In genomic region chr9:73889023-73889422, GRCh38 we compare ENCODE assay signal across 24 cellular contexts.
A peak's percentile ranks its signal among the peaks of the same experiment; 100 is the strongest.
DNase-seq lines count a peak whose midpoint lies in the region; ATAC-seq, FAIRE-seq and TF ChIP-seq lines count a peak whose summit lies in the region.
"Had no signal": no experiment of that assay in that cellular context is flagged by ENCODE, and none has a peak within 500 bp of the region (broad histone marks: within the 10 kb centered on the region; RNA-seq: fewer than 3 reads in every experiment).

No MANE protein-coding gene starts in this region.

- in situ Hi-C loops in HepG2 (cut with HindIII; ENCODE audit: extremely low pct_ligation_motif_present, low pct_unique_long_range_greater_than_20kb): no loop called here

- H3K9ac ChIP-seq in HepG2 (ENCODE audit: insufficient read depth, low read depth, low read length): no peak overlapping the region
- no peak overlapping the region for H3K9ac ChIP-seq in neural cell (ENCODE audit: low read length)
- H3K9ac ChIP-seq: BLaER1 had no signal

- H3K27ac ChIP-seq in HepG2 (ENCODE audit: extremely low read length, insufficient read depth, low read length): no peak overlapping the region
- no peak overlapping the region for H3K27ac ChIP-seq in right lobe of liver
- no peak overlapping the region for H3K27ac ChIP-seq in neural cell (ENCODE audit: low read length)
- H3K27ac ChIP-seq: 22Rv1, BLaER1 had no signal

- H3F3A ChIP-seq in neural cell (ENCODE audit: insufficient read depth, low read length, poor library complexity, severe bottlenecking): no peaks in the 10 kb centered on the region

- H3K4me1 ChIP-seq in HepG2 (ENCODE audit: insufficient read depth, low read length) (no peaks in the 10 kb centered on the region), right lobe of liver (peaks cover 0 to 15% (median 3%) of the 10 kb centered on the region in 4 donors)
- H3K4me1 ChIP-seq: BE2C, BLaER1 had no signal

- H3K9me3 ChIP-seq in HepG2 (ENCODE audit: low read length) (no peaks in the 10 kb centered on the region), right lobe of liver (no peaks in the 10 kb centered on the region), neural cell (ENCODE audit: low read length) (no peaks in the 10 kb centered on the region)
- H3K9me3 ChIP-seq: BE2C had no signal

- intact Hi-C loops in HepG2 (cut with micrococcal nuclease; ENCODE audit: unreplicated experiment): no loop called here
- intact Hi-C loops in right lobe of liver (cut with DNase I): no loop called here

- 7% methylated on average over 2 of the region's 2 CpGs for WGBS in HepG2 (ENCODE audit: low lambda C conversion rate)
- 80% methylated on average over 2 of the region's 2 CpGs for WGBS in right lobe of liver (ENCODE audit: insufficient coverage, low coverage, low lambda C conversion rate, missing lambda C conversion rate)

- TF ChIP-seq POLR2A in HepG2 (IDR thresholded peaks at IDR 0.05; ENCODE audit: insufficient read depth in 1 of 2, low read depth in 2 of 2, low read length in 2 of 2) (no peak), right lobe of liver (IDR thresholded peaks at IDR 0.05) (no peak), H54 (IDR thresholded peaks at IDR 0.05; ENCODE audit: low read depth, low read length) (no peak)

- H3K4me3 ChIP-seq in HepG2 (replicated peaks in 1 of 3; ENCODE audit: insufficient read depth in 1 of 3, low read depth in 2 of 3, low read length in 3 of 3): no peak overlapping the region
- H3K4me3 ChIP-seq in right lobe of liver: no peak overlapping the region
- H3K4me3 ChIP-seq in neural cell (ENCODE audit: low read length): no peak overlapping the region
- H3K4me3 ChIP-seq: BLaER1, GM12878 had no signal

- no peaks in the 10 kb centered on the region for H3K9me2 ChIP-seq in neural cell (ENCODE audit: insufficient read depth, low read length)

- H3K79me2 ChIP-seq in HepG2 (ENCODE audit: insufficient read depth, low read length): no peaks in the 10 kb centered on the region
- no peaks in the 10 kb centered on the region for H3K79me2 ChIP-seq in neural cell (replicated peaks; ENCODE audit: insufficient read depth, low read length)

- H4K20me1 ChIP-seq in HepG2 (ENCODE audit: insufficient read depth, low read length): no peaks in the 10 kb centered on the region
- no peaks in the 10 kb centered on the region for H4K20me1 ChIP-seq in neural cell (ENCODE audit: insufficient read depth)
- H4K20me1 ChIP-seq: BLaER1 had no signal

- no peak for ATAC-seq in HepG2
- ATAC-seq in right lobe of liver: no peak
- ATAC-seq: GM12878 had no signal

- BruUV-seq in HepG2 (replicated peaks; lab: Mats Ljungman, UMichigan): no TSS peak

- H3K36me3 ChIP-seq in HepG2 (replicated peaks in 1 of 2; ENCODE audit: control insufficient read depth in 1 of 2, insufficient read depth in 2 of 2, low read length in 2 of 2) (no peaks in the 10 kb centered on the region), right lobe of liver (no peaks in the 10 kb centered on the region), neural cell (ENCODE audit: insufficient read depth, low read length) (no peaks in the 10 kb centered on the region)
- H3K36me3 ChIP-seq: BE2C, BLaER1 had no signal

- H2AFZ ChIP-seq in HepG2 (ENCODE audit: low read length): no peak overlapping the region
- no peak overlapping the region for H2AFZ ChIP-seq in neural cell (ENCODE audit: low read depth, low read length)

- H3K27me3 ChIP-seq in HepG2 (ENCODE audit: control insufficient read depth in 1 of 2, insufficient read depth in 2 of 2, low read length in 2 of 2): no peaks in the 10 kb centered on the region
- H3K27me3 ChIP-seq in right lobe of liver: no peaks in the 10 kb centered on the region
- no peaks in the 10 kb centered on the region for H3K27me3 ChIP-seq in neural cell (ENCODE audit: insufficient read depth, low read depth, low read length)
- H3K27me3 ChIP-seq: BE2C, BLaER1 had no signal

- H3K4me2 ChIP-seq in HepG2 (ENCODE audit: low read depth, low read length) (no peak overlapping the region), neural cell (ENCODE audit: low read length) (no peak overlapping the region)
- H3K4me2 ChIP-seq: BLaER1 had no signal

- no peak for DNase-seq in HepG2 (ENCODE audit: low spot score)
- DNase-seq in right lobe of liver: no peak
- no peak for DNase-seq in H54 (ENCODE audit: insufficient read length, low spot score)
- DNase-seq in OCI-M2 (lab: John Stamatoyannopoulos, UW; ENCODE audit: unreplicated experiment): no peak
- DNase-seq in NCI-H1105 (lab: John Stamatoyannopoulos, UW): no peak
- DNase-seq: ACHN; BE2C; C1 segment of cervical spinal cord; CD4-positive, alpha-beta memory T cell; CD4-positive, CD25-positive, alpha-beta regulatory T cell; CD8-positive, alpha-beta memory T cell; COR-L47; DMS 273 treated with DMSO at 0.1 percent for 48 hours; DMS153; DMS53; DMS79; DND-41; EL; GDM1 had no signal

- FAIRE-seq in HepG2 (lab: Jason Lieb, UNC) (no peak), H54 (lab: Jason Lieb, UNC) (peak; percentile 61)
- FAIRE-seq: GM12878, GM19239 had no signal

- POLR2A ChIA-PET in HepG2 (lab: Yijun Ruan, JAX): no interaction called here

- CTCF ChIA-PET in HepG2 (lab: Yijun Ruan, JAX; ENCODE audit: low intra/inter-chr PET ratio, low total read pairs): no interaction called here

- TF ChIP-seq CTCF in HepG2 (CRISPR knock-in tag; IDR thresholded peaks at IDR 0.05): no peak
- no peak for TF ChIP-seq CTCF in right lobe of liver (IDR thresholded peaks at IDR 0.05)
- no peak for TF ChIP-seq CTCF in neural cell (IDR thresholded peaks at IDR 0.05; ENCODE audit: poor library complexity, severe bottlenecking)

- TF ChIP-seq EP300 in HepG2 (IDR thresholded peaks at IDR 0.05; ENCODE audit: low read depth in 2 of 2, low read length in 2 of 2): no peak
- no peak for TF ChIP-seq EP300 in HepG2 (CRISPR knock-in tag; IDR thresholded peaks at IDR 0.05; ENCODE audit: borderline replicate concordance)
- TF ChIP-seq EP300 in neural cell (conservative IDR thresholded peaks at IDR 0.05; ENCODE audit: poor library complexity, severe bottlenecking): peak; percentile 69

- TF ChIP-seq RAD21 in HepG2 (CRISPR knock-in tag; IDR thresholded peaks at IDR 0.05): no peak
- no peak for TF ChIP-seq RAD21 in neural cell (conservative IDR thresholded peaks at IDR 0.05)

TF ChIP-seq in neural cell, 6 proteins besides CTCF, POLR2A, EP300 and RAD21:
- TF ChIP-seq SMC3 (conservative IDR thresholded peaks at IDR 0.05; ENCODE audit: poor library complexity): no peak
- no peak for TF ChIP-seq MXI1 (conservative IDR thresholded peaks at IDR 0.05; ENCODE audit: poor library complexity, severe bottlenecking)
